ENCODE assay signal across 9 cellular contexts in genomic region chr2:218981390-218982311, GRCh38. TPM values are rescaled to one million over a fixed set of nuclear protein-coding genes. Genes with fewer than 3 reads are reported as not detected.
A peak's percentile ranks its signal among the peaks of the same experiment; 100 is the strongest.
DNase-seq lines count a peak whose midpoint lies in the region; ATAC-seq and FAIRE-seq lines count a peak whose summit lies in the region.
"Had no signal": no experiment of that assay in that cellular context is flagged by ENCODE, and none has a peak within 500 bp of the region (broad histone marks: within the 10 kb centered on the region; RNA-seq: fewer than 3 reads in every experiment).

No MANE protein-coding gene starts in this region.

- peaks cover 74% of the 10 kb centered on the region for H3K27me3 Mint-ChIP-seq in T-helper 1 cell treated with Interleukin-12 subunit alpha and Interleukin-12 subunit beta and Interleukin-4 antibody, amounts not matched to agents 30 μg/mL and 1 μg/mL, for 36 hours (ENCODE audit: low read depth)

- no peak overlapping the region for H3K4me3 Mint-ChIP-seq in T-helper 1 cell treated with Interleukin-12 subunit alpha and Interleukin-12 subunit beta and Interleukin-4 antibody, amounts not matched to agents 30 μg/mL and 1 μg/mL, for 36 hours

- no peak for DNase-seq in T-helper 1 cell
- DNase-seq in activated CD4-positive, alpha-beta T cell treated with anti-CD3 and anti-CD28 coated beads, Interleukin-2, amount 50 U/mL, for 4 hours = peak; percentile 30 to 31
- DNase-seq in left cardiac atrium = no peak
- DNase-seq in small intestine = peak; percentile 70
- DNase-seq in HTR-8/SVneo (ENCODE audit: insufficient read length, low spot score) = no peak

- H3K27ac ChIP-seq in small intestine (ENCODE audit: low read depth in 1 of 2, low read length in 1 of 2) = no peak overlapping the region

- H3K4me3 ChIP-seq in small intestine (ENCODE audit: low read depth in 1 of 2, low read length in 2 of 2) = peak overlapping the region in 1 of 2 donors; percentile 29

- H3K4me1 Mint-ChIP-seq in T-helper 1 cell treated with Interleukin-12 subunit alpha and Interleukin-12 subunit beta and Interleukin-4 antibody, amounts not matched to agents 30 μg/mL and 1 μg/mL, for 36 hours (ENCODE audit: low read depth) = peaks cover 12% of the 10 kb centered on the region

- 1% methylated on average over 78 to 98 of the region's 98 CpGs for WGBS in small intestine, 3 donors

- FAIRE-seq in small intestine (lab: Jason Lieb, UNC) (no peak), HTR-8/SVneo (lab: Jason Lieb, UNC) (no peak)

- no peaks in the 10 kb centered on the region for H3K36me3 ChIP-seq in small intestine (ENCODE audit: control insufficient read depth in 2 of 2, insufficient read depth in 2 of 2, low read length in 2 of 2)

- H3K9me3 Mint-ChIP-seq in T-helper 1 cell treated with Interleukin-12 subunit alpha and Interleukin-12 subunit beta and Interleukin-4 antibody, amounts not matched to agents 30 μg/mL and 1 μg/mL, for 36 hours = no peaks in the 10 kb centered on the region

- H3K9me3 ChIP-seq in small intestine (ENCODE audit: control insufficient read depth, low read depth) = no peaks in the 10 kb centered on the region

- H3K4me1 ChIP-seq in small intestine (ENCODE audit: control insufficient read depth in 2 of 2, insufficient read depth in 1 of 2, low read depth in 1 of 2, low read length in 1 of 2) = peaks cover 1 to 4% of the 10 kb centered on the region in 2 donors

- H3K36me3 Mint-ChIP-seq in T-helper 1 cell treated with Interleukin-12 subunit alpha and Interleukin-12 subunit beta and Interleukin-4 antibody, amounts not matched to agents 30 μg/mL and 1 μg/mL, for 36 hours (ENCODE audit: low read depth) = peaks cover 3% of the 10 kb centered on the region

- ATAC-seq in left cardiac atrium (peak; percentile 20 to 37), GM19395 (IDR thresholded peaks at IDR 0.05; ENCODE audit: unreplicated experiment) (no peak), GM21423 (IDR thresholded peaks at IDR 0.05; ENCODE audit: unreplicated experiment) (no peak)

- H3K27ac Mint-ChIP-seq in T-helper 1 cell treated with Interleukin-12 subunit alpha and Interleukin-12 subunit beta and Interleukin-4 antibody, amounts not matched to agents 30 μg/mL and 1 μg/mL, for 36 hours = peak overlapping the region; percentile 6

- intact Hi-C loops in left cardiac atrium (cut with DNase I) = no loop called here

- H3K27me3 ChIP-seq in small intestine (ENCODE audit: control insufficient read depth in 2 of 2, insufficient read depth in 2 of 2, low read length in 2 of 2) = peaks cover 11 to 56% of the 10 kb centered on the region in 2 donors

RNA-seq across cellular contexts. Expression of gene FEV, which starts 3.3 kb away (rescaled TPM):
- total RNA-seq in left cardiac atrium = not detected
- polyA plus RNA-seq in small intestine = 1 to 10 TPM; 2.9 to 5.7 (median 3.1) TPM
- total RNA-seq: lung microvascular endothelial cell had no signal

RNA-seq across cellular contexts. Expression of gene CRYBA2, which starts 11.6 kb away (rescaled TPM):
- total RNA-seq in left cardiac atrium = not detected
- polyA plus RNA-seq in small intestine = 1 to 10 TPM; 1.3 to 5.4 (median 3.8) TPM
- total RNA-seq: lung microvascular endothelial cell had no signal

RNA-seq across cellular contexts. Expression of gene CDK5R2, which starts 22.2 kb away (rescaled TPM):
- total RNA-seq in left cardiac atrium = not detected
- 1 to 10 TPM in 1 of 3 donors, under 1 TPM in 1, not detected in 1; 0.22 to 1.4 TPM for polyA plus RNA-seq in small intestine
- total RNA-seq: lung microvascular endothelial cell had no signal

RNA-seq across cellular contexts. Expression of gene CFAP65, which starts 59.7 kb away (rescaled TPM):
- not detected for total RNA-seq in left cardiac atrium
- polyA plus RNA-seq in small intestine = 1 to 10 TPM in 1 of 3 donors, under 1 TPM in 1, not detected in 1; 0.06 to 1.1 TPM
- total RNA-seq: lung microvascular endothelial cell had no signal

Comparison
In these comparisons a context has a peak if more than half of its experiments do, and no peak if none do; other contexts are left out.
1. DNase-seq: peak in activated CD4-positive, alpha-beta T cell treated with anti-CD3 and anti-CD28 coated beads, Interleukin-2, amount 50 U/mL, for 4 hours (2 of 2) and small intestine (single experiment); none in T-helper 1 cell (0 of 5), left cardiac atrium (single experiment) and HTR-8/SVneo (single experiment).
2. ATAC-seq: peak in left cardiac atrium (2 of 2); none in GM19395 (single experiment) and GM21423 (single experiment).